Comparison of ENCODE assay signal across 17 cellular contexts in genomic region chr6:43734294-43734665, GRCh38. TPM values are rescaled to one million over a fixed set of nuclear protein-coding genes. Genes with fewer than 3 reads are reported as not detected.
DNase-seq lines count a peak whose midpoint lies in the region; ATAC-seq, FAIRE-seq and TF ChIP-seq lines count a peak whose summit lies in the region.
"Had no signal": no experiment of that assay in that cellular context is flagged by ENCODE, and none has a peak within 500 bp of the region (broad histone marks: within the 10 kb centered on the region; RNA-seq: fewer than 3 reads in every experiment).

No MANE protein-coding gene starts in this region.

- no peak overlapping the region for H2AFZ ChIP-seq in H1 (ENCODE audit: low read length)

- POLR2A ChIA-PET in RWPE1 (lab: Yijun Ruan, JAX; ENCODE audit: low non-redundant PET) (no interaction called here), H1 (lab: Charles Lee; ENCODE audit: partially characterized antibody) (interaction anchor here (1.9 to 2.0 kb wide), 2 partner anchors 10 to 36 kb away, joined by 5 to 6 read pairs; partner anchors contain the start of gene VEGFA)

- H3K9me3 ChIP-seq in left ventricle myocardium inferior (replicated peaks), result peaks cover 33% of the 10 kb centered on the region
- H3K9me3 ChIP-seq in H1 (ENCODE audit: insufficient read depth in 2 of 2, low read depth in 1 of 2, low read length in 1 of 2), result no peaks in the 10 kb centered on the region
- H3K9me3 ChIP-seq in thyroid gland, result no peaks in the 10 kb centered on the region

- TF ChIP-seq EP300 in H1 (IDR thresholded peaks at IDR 0.05; ENCODE audit: borderline replicate concordance in 1 of 2, low read depth in 2 of 2, low read length in 2 of 2), result no peak

- H2BK15ac ChIP-seq in H1 (ENCODE audit: low read length), result no peak overlapping the region

- no peak overlapping the region for H3K23ac ChIP-seq in H1 (ENCODE audit: insufficient read length)

- no peak overlapping the region for H2BK12ac ChIP-seq in H1 (ENCODE audit: low read depth, low read length)

- no peak overlapping the region for H3K27ac ChIP-seq in left ventricle myocardium inferior (replicated peaks)
- H3K27ac ChIP-seq in RWPE1, result peak overlapping the region; percentile 94
- H3K27ac ChIP-seq in H1 (ENCODE audit: low read depth, low read length), result no peak overlapping the region
- H3K27ac ChIP-seq in thyroid gland, result peak overlapping the region in 2 of 3 donors; percentile 30 to 65
- H3K27ac ChIP-seq: brain microvascular endothelial cell, dorsolateral prefrontal cortex, thoracic aorta, VCaP had no signal

- H2BK120ac ChIP-seq in H1 (replicated peaks; ENCODE audit: low read depth, low read length), result no peak overlapping the region

- no peak overlapping the region for H3K4me2 ChIP-seq in H1 (ENCODE audit: insufficient read depth in 1 of 2, low read depth in 2 of 2, low read length in 2 of 2)

- no peak overlapping the region for H3K9ac ChIP-seq in H1 (replicated peaks in 1 of 4; ENCODE audit: extremely low read depth in 1 of 4, low read depth in 3 of 4, low read length in 3 of 4)

- no peak overlapping the region for H2BK5ac ChIP-seq in H1 (ENCODE audit: low read depth, low read length)

- no peaks in the 10 kb centered on the region for H3K36me3 ChIP-seq in left ventricle myocardium inferior
- no peaks in the 10 kb centered on the region for H3K36me3 ChIP-seq in H1 (ENCODE audit: control insufficient read depth in 2 of 4, insufficient read depth in 4 of 4, low read length in 3 of 4)
- H3K36me3 ChIP-seq in thyroid gland, result no peaks in the 10 kb centered on the region
- H3K36me3 ChIP-seq: brain microvascular endothelial cell, thoracic aorta had no signal

- TF ChIP-seq POLR2A in H1 (IDR thresholded peaks at IDR 0.05; ENCODE audit: control extremely low read depth in 1 of 2, low read depth in 2 of 2, low read length in 2 of 2) (no peak), thyroid gland (IDR thresholded peaks at IDR 0.05) (no peak)

- H3K27me3 ChIP-seq in left ventricle myocardium inferior (ENCODE audit: low read depth) (no peaks in the 10 kb centered on the region), H1 (replicated peaks in 1 of 4; ENCODE audit: control insufficient read depth in 3 of 4, extremely low read depth in 1 of 4, insufficient read depth in 3 of 4, low read length in 3 of 4) (no peaks in the 10 kb centered on the region), thyroid gland (no peaks in the 10 kb centered on the region)
- H3K27me3 ChIP-seq: brain microvascular endothelial cell had no signal

- no peaks in the 10 kb centered on the region for H3K79me1 ChIP-seq in H1 (ENCODE audit: low read depth, low read length)

- H3K4ac ChIP-seq in H1 (replicated peaks; ENCODE audit: insufficient read length, low read depth, low read length), result no peak overlapping the region

- H4K91ac ChIP-seq in H1 (replicated peaks; ENCODE audit: insufficient read length, low read length), result peak overlapping the region; percentile 54

- DNase-seq in cardiac septum (ENCODE audit: low spot score), result peak; percentile 43
- no peak for DNase-seq in left ventricle myocardium inferior
- no peak for DNase-seq in RWPE1 (ENCODE audit: low spot score)
- no peak for DNase-seq in H1 (ENCODE audit: low read depth in 1 of 2, low spot score in 2 of 2)
- no peak for DNase-seq in thyroid gland
- no peak for DNase-seq in left ventricle myocardium superior
- no peak for DNase-seq in A172 (ENCODE audit: low spot score)
- DNase-seq: brain microvascular endothelial cell, glutamatergic neuron, HCEC 1CT, NCI-H2107 had no signal

- no peak overlapping the region for H3K18ac ChIP-seq in H1 (ENCODE audit: extremely low read depth, low read length)

- no peak overlapping the region for H2AK5ac ChIP-seq in H1 (ENCODE audit: low read depth, low read length)

- peaks cover 19% of the 10 kb centered on the region for H3K4me1 ChIP-seq in left ventricle myocardium inferior
- H3K4me1 ChIP-seq in H1 (replicated peaks in 1 of 4; ENCODE audit: control insufficient read depth in 3 of 4, insufficient read depth in 4 of 4, low read length in 3 of 4), result peaks cover 0 to 11% (median under 1%) of the 10 kb centered on the region in 4 experiments; a peak in 3 of 7 replicates
- peaks cover 0 to 34% of the 10 kb centered on the region in 2 donors for H3K4me1 ChIP-seq in thyroid gland

- H3K14ac ChIP-seq in H1 (ENCODE audit: insufficient read length), result no peak overlapping the region

- no peak for FAIRE-seq in H1 (lab: Jason Lieb, UNC)
- FAIRE-seq: G401.6 had no signal

- no peak for TF ChIP-seq RAD21 in H1 (IDR thresholded peaks at IDR 0.05 in 1 of 2, conservative IDR thresholded peaks at IDR 0.05 in 1 of 2; ENCODE audit: low read depth in 2 of 2, low read length in 2 of 2)

- TF ChIP-seq CTCF in left ventricle myocardium inferior (IDR thresholded peaks at IDR 0.05; ENCODE audit: borderline replicate concordance) (no peak), RWPE1 (conservative IDR thresholded peaks at IDR 0.05; ENCODE audit: low read depth) (no peak), H1 (IDR thresholded peaks at IDR 0.05; ENCODE audit: control extremely low read depth in 1 of 3, insufficient read depth in 1 of 3, low read depth in 1 of 3, low read length in 3 of 3) (no peak), thyroid gland (IDR thresholded peaks at IDR 0.05) (no peak)

- H4K5ac ChIP-seq in H1 (ENCODE audit: insufficient read length, low read depth, low read length), result no peak overlapping the region

- H4K8ac ChIP-seq in H1 (ENCODE audit: extremely low read depth, insufficient read depth, low read length), result peak overlapping the region; percentile 35; the same call in 1 of the 2 replicates

- CTCF ChIA-PET in RWPE1 (lab: Yijun Ruan, JAX) (interaction anchor here (0.5 to 1.1 kb wide), 2 partner anchors 35 to 385 kb away, joined by 3 to 4 read pairs; no protein-coding TSS in a partner anchor), H1 (lab: Charles Lee; ENCODE audit: partially characterized antibody) (interaction anchor here (0.9 to 5.1 kb wide), 7 partner anchors 9 to 87 kb away, joined by 3 to 31 read pairs (median 4); no protein-coding TSS in a partner anchor)

- peaks cover 7% of the 10 kb centered on the region; the same call in 1 of the 2 replicates for H3K23me2 ChIP-seq in H1 (ENCODE audit: low read depth, low read length)

- ATAC-seq in HG03439 (IDR thresholded peaks at IDR 0.05; ENCODE audit: unreplicated experiment) (no peak), left ventricle myocardium superior (no peak)

- H3K79me2 ChIP-seq in H1 (ENCODE audit: control insufficient read depth in 1 of 2, insufficient read depth in 2 of 2, low read length in 2 of 2), result no peaks in the 10 kb centered on the region

- H2BK20ac ChIP-seq in H1 (ENCODE audit: low read length), result no peak overlapping the region

- H3K4me3 ChIP-seq in left ventricle myocardium inferior (no peak overlapping the region), H1 (ENCODE audit: extremely low read depth in 1 of 4, insufficient read depth in 2 of 4, low read depth in 3 of 4, low read length in 4 of 4) (no peak overlapping the region), thyroid gland (replicated peaks in 1 of 3) (no peak overlapping the region)
- H3K4me3 ChIP-seq: dorsolateral prefrontal cortex, lung, thoracic aorta had no signal

- peaks cover 0 to 3% of the 10 kb centered on the region in 2 experiments for H4K20me1 ChIP-seq in H1 (replicated peaks in 1 of 2; ENCODE audit: control insufficient read depth in 1 of 2, insufficient read depth in 2 of 2, low read length in 2 of 2)

- 89% methylated on average over 3 of the region's 3 CpGs; no CpG with 5 or more reads in 1 of the 2 experiments for WGBS in H1 (ENCODE audit: extremely low coverage in 1 of 2, insufficient coverage in 1 of 2, insufficient read length in 1 of 2, insufficient replicate concordance in 2 of 2, low coverage in 1 of 2, low lambda C conversion rate in 2 of 2, missing lambda C conversion rate in 1 of 2), 2 experiments
- 87 to 90% methylated on average over 3 of the region's 3 CpGs for WGBS in thyroid gland, 2 donors

- intact Hi-C loops in cardiac septum (cut with DNase I) (no loop called here), left ventricle myocardium inferior (cut with micrococcal nuclease) (no loop called here), thyroid gland (cut with DNase I) (no loop called here), left ventricle myocardium superior (cut with micrococcal nuclease) (no loop called here)

- H3K56ac ChIP-seq in H1 (replicated peaks; ENCODE audit: insufficient read length, low read depth, low read length), result no peak overlapping the region

TF ChIP-seq in H1, 55 proteins besides CTCF, POLR2A, EP300 and RAD21:
- TF ChIP-seq EGR1 (IDR thresholded peaks at IDR 0.05; ENCODE audit: borderline replicate concordance, low read depth, low read length), result no peak
- TF ChIP-seq PHF8 (conservative IDR thresholded peaks at IDR 0.05; ENCODE audit: low read depth, low read length), result no peak
- no peak for TF ChIP-seq SIRT6 (IDR thresholded peaks at IDR 0.05; ENCODE audit: low read length)

RNA-seq across cellular contexts. Expression of gene VEGFA, which starts 35.7 kb away (rescaled TPM):
- total RNA-seq in cardiac septum (233 TPM), left ventricle myocardium inferior (359 TPM), thyroid gland (1,000 to 10,000 TPM in 1 of 4 donors, 100 to 1,000 TPM in 3; 510 to 1,437 (median 630) TPM), left ventricle myocardium superior (261 TPM)
- 40.7 and 42.2 TPM in 2 replicates for total RNA-seq in H1 (2021; fragmentation: NEBNext Ultra II Directional; extraction: Animal tissue kit (Norgen Biotek cat#: 25700))
- 58.5 and 78.3 TPM in 2 replicates for polyA plus RNA-seq in H1 (2011; rRNA removed)
- polyA plus RNA-seq in H1 (2011; cell fraction: cytosol; rRNA removed), result 91.7 TPM
- polyA plus RNA-seq in H1 (2011; cell fraction: nucleus; rRNA removed), result 197 TPM
- 39.9 to 45.4 TPM (median 43.0 TPM) in 4 replicates for polyA plus RNA-seq in H1 (2012, experiment 1 of 2)
- polyA plus RNA-seq in H1 (2012, experiment 2 of 2), result 28.1 TPM
- polyA plus RNA-seq in H1 (2013, experiment 1 of 2), result 33.6 TPM
- 37.0 TPM for polyA plus RNA-seq in H1 (2013, experiment 2 of 2)
- 167 and 198 TPM in 2 replicates for polyA minus RNA-seq in H1 (2011; rRNA and poly(A)+ RNA removed)
- polyA minus RNA-seq in H1 (2011; cell fraction: cytosol; rRNA and poly(A)+ RNA removed), result 42.9 TPM
- polyA minus RNA-seq in H1 (2011; cell fraction: nucleus; rRNA and poly(A)+ RNA removed), result 91.6 TPM
- 29.0 and 35.2 TPM in 2 replicates for total RNA-seq in A172 (2014; rRNA removed; shearing (Covaris generic))

RNA-seq across cellular contexts. Expression of gene MRPS18A, which starts 46.7 kb away (rescaled TPM):
- total RNA-seq in cardiac septum (38.4 TPM), left ventricle myocardium inferior (41.8 TPM), thyroid gland (10 to 100 TPM; 26.3 to 61.1 (median 45.1) TPM), left ventricle myocardium superior (46.0 TPM)
- total RNA-seq in H1 (2021; fragmentation: NEBNext Ultra II Directional; extraction: Animal tissue kit (Norgen Biotek cat#: 25700)), result 48.3 and 52.1 TPM in 2 replicates
- polyA plus RNA-seq in H1 (2011; rRNA removed), result 121 and 129 TPM in 2 replicates
- polyA plus RNA-seq in H1 (2011; cell fraction: cytosol; rRNA removed), result 115 TPM
- polyA plus RNA-seq in H1 (2011; cell fraction: nucleus; rRNA removed), result 95.2 TPM
- 70.4 to 84.7 TPM (median 74.9 TPM) in 4 replicates for polyA plus RNA-seq in H1 (2012, experiment 1 of 2)
- 103 TPM for polyA plus RNA-seq in H1 (2012, experiment 2 of 2)
- 61.3 TPM for polyA plus RNA-seq in H1 (2013, experiment 1 of 2)
- 58.7 TPM for polyA plus RNA-seq in H1 (2013, experiment 2 of 2)
- 95.6 and 97.8 TPM in 2 replicates for polyA minus RNA-seq in H1 (2011; rRNA and poly(A)+ RNA removed)
- 36.3 TPM for polyA minus RNA-seq in H1 (2011; cell fraction: cytosol; rRNA and poly(A)+ RNA removed)
- polyA minus RNA-seq in H1 (2011; cell fraction: nucleus; rRNA and poly(A)+ RNA removed), result 63.1 TPM
- total RNA-seq in A172 (2014; rRNA removed; shearing (Covaris generic)), result 84.5 and 93.4 TPM in 2 replicates

Comparison
In these comparisons a context has a peak if more than half of its experiments do, and no peak if none do; other contexts are left out.
1. H3K27ac ChIP-seq: peak in RWPE1 (single experiment) and thyroid gland (2 of 3); none in left ventricle myocardium inferior (single experiment) and H1 (single experiment).